ENCODE assay signal across 16 cellular contexts in the genomic region with DNA sequence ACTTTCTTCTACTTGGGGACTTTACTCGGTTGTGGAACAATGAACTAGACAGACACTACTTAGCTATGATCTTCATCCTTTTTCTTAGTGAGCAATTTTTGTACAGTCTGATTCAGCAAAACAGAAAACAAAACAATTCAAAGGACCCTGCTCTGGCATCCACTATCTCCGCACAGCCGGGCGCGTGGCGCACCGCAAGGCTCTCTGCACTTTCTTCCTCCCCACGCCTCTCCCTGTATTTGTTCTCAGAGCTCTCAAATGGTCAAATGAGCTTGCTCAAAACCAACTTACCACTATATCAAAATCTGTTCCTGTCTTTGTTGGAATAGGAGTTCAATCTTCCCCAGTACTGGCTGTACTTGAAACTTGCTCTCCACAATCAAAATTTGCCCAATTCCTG. TPM values are rescaled to one million over a fixed set of nuclear protein-coding genes. Genes with fewer than 3 reads are reported as not detected.
A peak's percentile ranks its signal among the peaks of the same experiment; 100 is the strongest.
DNase-seq lines count a peak whose midpoint lies in the region; ATAC-seq and TF ChIP-seq lines count a peak whose summit lies in the region.
"Had no signal": no experiment of that assay in that cellular context is flagged by ENCODE, and none has a peak within 500 bp of the region (broad histone marks: within the 10 kb centered on the region; RNA-seq: fewer than 3 reads in every experiment).

No MANE protein-coding gene starts in this region.

- DNase-seq in A673 (ENCODE audit: low spot score) (no peak), Caco-2 (no peak), right lobe of liver (no peak), immature natural killer cell (no peak), NCI-H2081 treated with DMSO at 0.1 percent for 48 hours (lab: John Stamatoyannopoulos, UW) (no peak)
- no peak for DNase-seq in activated CD4-positive, alpha-beta memory T cell treated with anti-CD3 and anti-CD28 coated beads, Interleukin-2, amount 10 ng/mL, durations not matched to agents 7 days and 5 days
- DNase-seq: amygdala; NCI-H2171 treated with DMSO at 0.1 percent for 48 hours; NK-92 treated with Interleukin-12 subunit alpha and Interleukin-12 subunit beta, amount 100 ng/mL, for 24 hours; SJCRH30; small intestine; stomach had no signal

- H3K36me3 Mint-ChIP-seq in Caco-2 (ENCODE audit: insufficient read depth, unreplicated experiment): peaks cover 100% of the 10 kb centered on the region
- H3K36me3 Mint-ChIP-seq in activated CD4-positive, alpha-beta memory T cell treated with anti-CD3 and anti-CD28 coated beads, Interleukin-2, amount 10 ng/mL, durations not matched to agents 7 days and 5 days (ENCODE audit: low read depth): peaks cover 75% of the 10 kb centered on the region
- peaks cover 25 to 39% (median 29%) of the 10 kb centered on the region in 3 donors for H3K36me3 Mint-ChIP-seq in immature natural killer cell

- BruUV-seq in A673 (replicated peaks; lab: Mats Ljungman, UMichigan) (no TSS peak), Caco-2 (replicated peaks; lab: Mats Ljungman, UMichigan) (no TSS peak)

- ATAC-seq in right lobe of liver (peak in 3 of 4 donors; percentile 7 to 18 (median 14)), HG02938 (IDR thresholded peaks at IDR 0.05; ENCODE audit: unreplicated experiment) (no peak)

- H3K4me3 ChIP-seq in A673 (ENCODE audit: low read depth, low read length, poor library complexity, severe bottlenecking) (no peak overlapping the region), Caco-2 (ENCODE audit: low read depth, low read length) (no peak overlapping the region), right lobe of liver (no peak overlapping the region)
- H3K4me3 ChIP-seq: coronary artery, ovary, SJCRH30, stomach had no signal

- intact Hi-C loops in A673 (cut with micrococcal nuclease; ENCODE audit: unreplicated experiment): no loop called here
- intact Hi-C loops in Caco-2 (cut with micrococcal nuclease; ENCODE audit: unreplicated experiment): no loop called here
- intact Hi-C loops in right lobe of liver (cut with DNase I): no loop called here

- H3K27ac ChIP-seq in A673 (ENCODE audit: low read depth, low read length, poor library complexity, severe bottlenecking): peak overlapping the region; percentile 29
- peak overlapping the region in 1 of 3 donors; percentile 7 for H3K27ac ChIP-seq in right lobe of liver
- H3K27ac ChIP-seq: C4-2B, coronary artery, ovary, SJCRH30 had no signal

- no peak for TF ChIP-seq CTCF in A673 (conservative IDR thresholded peaks at IDR 0.05; ENCODE audit: low read depth, low read length)
- TF ChIP-seq CTCF in Caco-2 (IDR thresholded peaks at IDR 0.05; ENCODE audit: insufficient read depth in 1 of 2, low read depth in 1 of 2, low read length in 1 of 2, severe bottlenecking in 1 of 2, unreplicated experiment in 1 of 2): no peak
- TF ChIP-seq CTCF in right lobe of liver (IDR thresholded peaks at IDR 0.05): no peak

- H3K27ac Mint-ChIP-seq in Caco-2 (ENCODE audit: unreplicated experiment) (peak overlapping the region; percentile 6), immature natural killer cell (peak overlapping the region in 2 of 6 donors; percentile 52 to 67)
- H3K27ac Mint-ChIP-seq in activated CD4-positive, alpha-beta memory T cell treated with anti-CD3 and anti-CD28 coated beads, Interleukin-2, amount 10 ng/mL, durations not matched to agents 7 days and 5 days: peak overlapping the region; percentile 73

- H3K27me3 Mint-ChIP-seq in Caco-2 (ENCODE audit: insufficient read depth, unreplicated experiment): no peaks in the 10 kb centered on the region
- no peaks in the 10 kb centered on the region for H3K27me3 Mint-ChIP-seq in activated CD4-positive, alpha-beta memory T cell treated with anti-CD3 and anti-CD28 coated beads, Interleukin-2, amount 10 ng/mL, durations not matched to agents 7 days and 5 days
- peaks cover 0 to 3% (median 0%) of the 10 kb centered on the region in 3 donors for H3K27me3 Mint-ChIP-seq in immature natural killer cell (ENCODE audit: low read depth in 3 of 3)

- H3K4me3 Mint-ChIP-seq in Caco-2 (ENCODE audit: unreplicated experiment) (no peak overlapping the region), immature natural killer cell (no peak overlapping the region)
- H3K4me3 Mint-ChIP-seq in activated CD4-positive, alpha-beta memory T cell treated with anti-CD3 and anti-CD28 coated beads, Interleukin-2, amount 10 ng/mL, durations not matched to agents 7 days and 5 days: no peak overlapping the region

- TF ChIP-seq POLR2A in right lobe of liver (IDR thresholded peaks at IDR 0.05): no peak

- H3K9me3 Mint-ChIP-seq in Caco-2 (ENCODE audit: unreplicated experiment) (no peaks in the 10 kb centered on the region), immature natural killer cell (no peaks in the 10 kb centered on the region)
- no peaks in the 10 kb centered on the region for H3K9me3 Mint-ChIP-seq in activated CD4-positive, alpha-beta memory T cell treated with anti-CD3 and anti-CD28 coated beads, Interleukin-2, amount 10 ng/mL, durations not matched to agents 7 days and 5 days

- CTCF ChIA-PET in A673 (lab: Charles Lee) (interaction anchor here (1.1 kb wide), 1 partner anchor 171 kb away, joined by 4 read pairs; no protein-coding TSS in a partner anchor), Caco-2 (lab: Charles Lee) (interaction anchor here (0.5 to 1.6 kb wide), 4 partner anchors 8 to 142 kb away, joined by 3 to 4 read pairs (median 4); a partner anchor contains a TSS)
- CTCF ChIA-PET in activated CD4-positive, alpha-beta memory T cell treated with anti-CD3 and anti-CD28 coated beads, Interleukin-2, amount 10 ng/mL, durations not matched to agents 7 days and 5 days (lab: Charles Lee): interaction anchor here (0.8 to 3.3 kb wide), 5 partner anchors 9 to 172 kb away, joined by 3 to 15 read pairs (median 4); no protein-coding TSS in a partner anchor

- H3K36me3 ChIP-seq in A673 (ENCODE audit: insufficient read depth, low read length, poor library complexity, severe bottlenecking) (peaks cover 95% of the 10 kb centered on the region), Caco-2 (ENCODE audit: control insufficient read depth, insufficient read depth, low read length) (peaks cover 6% of the 10 kb centered on the region), right lobe of liver (peaks cover 0 to 68% (median 39%) of the 10 kb centered on the region in 4 donors)
- H3K36me3 ChIP-seq: ovary had no signal

- H3K4me1 Mint-ChIP-seq in Caco-2 (ENCODE audit: low read depth, unreplicated experiment): peaks cover 42% of the 10 kb centered on the region
- H3K4me1 Mint-ChIP-seq in activated CD4-positive, alpha-beta memory T cell treated with anti-CD3 and anti-CD28 coated beads, Interleukin-2, amount 10 ng/mL, durations not matched to agents 7 days and 5 days: peaks cover 58% of the 10 kb centered on the region
- H3K4me1 Mint-ChIP-seq in immature natural killer cell: peaks cover 10 to 42% of the 10 kb centered on the region in 2 donors

- H3K27me3 ChIP-seq in A673 (replicated peaks; ENCODE audit: insufficient read depth, low read depth, low read length, poor library complexity): no peaks in the 10 kb centered on the region
- H3K27me3 ChIP-seq in Caco-2 (replicated peaks; ENCODE audit: control insufficient read depth, insufficient read depth, low read length): no peaks in the 10 kb centered on the region
- H3K27me3 ChIP-seq in right lobe of liver: no peaks in the 10 kb centered on the region
- H3K27me3 ChIP-seq: ovary, SJCRH30, stomach had no signal

- no peaks in the 10 kb centered on the region for H3K9me3 ChIP-seq in A673 (ENCODE audit: low read depth, low read length, poor library complexity, severe bottlenecking)
- H3K9me3 ChIP-seq in Caco-2: no peaks in the 10 kb centered on the region
- H3K9me3 ChIP-seq in right lobe of liver: no peaks in the 10 kb centered on the region
- H3K9me3 ChIP-seq: ovary, SJCRH30, stomach had no signal

- H3K4me1 ChIP-seq in A673 (ENCODE audit: insufficient read depth, low read length, poor library complexity, severe bottlenecking) (peaks cover 16% of the 10 kb centered on the region), Caco-2 (peaks cover 51% of the 10 kb centered on the region), right lobe of liver (peaks cover 0 to 28% (median 14%) of the 10 kb centered on the region in 4 donors)

- POLR2A ChIA-PET in A673 (lab: Charles Lee; ENCODE audit: low non-redundant PET) (no interaction called here), Caco-2 (lab: Charles Lee) (interaction anchor here (0.9 to 1.5 kb wide), 2 partner anchors 8 to 26 kb away, joined by 3 to 15 read pairs; a partner anchor contains a TSS)
- POLR2A ChIA-PET in activated CD4-positive, alpha-beta memory T cell treated with anti-CD3 and anti-CD28 coated beads, Interleukin-2, amount 10 ng/mL, durations not matched to agents 7 days and 5 days (lab: Charles Lee): interaction anchor here (0.6 to 2.1 kb wide), 9 partner anchors 9 to 275 kb away, joined by 3 to 6 read pairs (median 4); a partner anchor contains a TSS

- WGBS in right lobe of liver (ENCODE audit: insufficient coverage, low coverage, low lambda C conversion rate, missing lambda C conversion rate): 74% methylated on average over 8 of the region's 8 CpGs

RNA-seq across cellular contexts. Expression of a gene that starts 7.4 kb away (rescaled TPM):
- total RNA-seq in A673 (2021) (1,804 and 1,817 TPM in 2 replicates), Caco-2 (2022) (2,004 and 2,035 TPM in 2 replicates), right lobe of liver (100 to 1,000 TPM; 442 to 450 (median 449) TPM)
- total RNA-seq in activated CD4-positive, alpha-beta memory T cell treated with anti-CD3 and anti-CD28 coated beads, Interleukin-2, amount 10 ng/mL, durations not matched to agents 7 days and 5 days: 100 to 1,000 TPM; 991 to 999 TPM
- polyA plus RNA-seq in immature natural killer cell: 100 to 1,000 TPM; 628 to 849 (median 821) TPM

RNA-seq across cellular contexts. Expression of a gene that starts 19.6 kb away (rescaled TPM):
- 71.7 and 73.0 TPM in 2 replicates for total RNA-seq in A673 (2021)
- 312 and 324 TPM in 2 replicates for total RNA-seq in Caco-2 (2022)
- total RNA-seq in activated CD4-positive, alpha-beta memory T cell treated with anti-CD3 and anti-CD28 coated beads, Interleukin-2, amount 10 ng/mL, durations not matched to agents 7 days and 5 days: 100 to 1,000 TPM; 323 to 360 TPM
- total RNA-seq in right lobe of liver: 100 to 1,000 TPM in 4 of 6 experiments, 10 to 100 TPM in 2; 91.0 to 180 (median 113) TPM
- polyA plus RNA-seq in immature natural killer cell: 100 to 1,000 TPM in 1 of 3 donors, 10 to 100 TPM in 2; 45.0 to 217 (median 57.2) TPM

RNA-seq across cellular contexts. Expression of a gene that starts 25.1 kb away (rescaled TPM):
- total RNA-seq in A673 (2021) (27.3 and 27.6 TPM in 2 replicates), Caco-2 (2022) (27.2 and 30.2 TPM in 2 replicates), right lobe of liver (10 to 100 TPM; 12.3 to 34.2 (median 21.1) TPM)
- 10 to 100 TPM; 23.7 to 25.2 TPM for total RNA-seq in activated CD4-positive, alpha-beta memory T cell treated with anti-CD3 and anti-CD28 coated beads, Interleukin-2, amount 10 ng/mL, durations not matched to agents 7 days and 5 days
- 10 to 100 TPM in 2 of 3 donors, 1 to 10 TPM in 1; 7.3 to 16.2 (median 12.5) TPM for polyA plus RNA-seq in immature natural killer cell

RNA-seq across cellular contexts. Expression of a gene that starts 35.4 kb away (rescaled TPM):
- total RNA-seq in A673 (2021): 241 and 243 TPM in 2 replicates
- 134 and 135 TPM in 2 replicates for total RNA-seq in Caco-2 (2022)
- 100 to 1,000 TPM; 226 TPM for total RNA-seq in activated CD4-positive, alpha-beta memory T cell treated with anti-CD3 and anti-CD28 coated beads, Interleukin-2, amount 10 ng/mL, durations not matched to agents 7 days and 5 days
- total RNA-seq in right lobe of liver: 10 to 100 TPM; 20.0 to 38.0 (median 31.8) TPM
- polyA plus RNA-seq in immature natural killer cell: 10 to 100 TPM in 2 of 3 donors, 1 to 10 TPM in 1; 9.7 to 48.4 (median 22.4) TPM

RNA-seq across cellular contexts. Expression of a gene that starts 46.3 kb away (rescaled TPM):
- 21.3 and 30.4 TPM in 2 replicates for total RNA-seq in A673 (2021)
- 61.2 and 68.7 TPM in 2 replicates for total RNA-seq in Caco-2 (2022)
- 100 to 1,000 TPM; 121 to 122 TPM for total RNA-seq in activated CD4-positive, alpha-beta memory T cell treated with anti-CD3 and anti-CD28 coated beads, Interleukin-2, amount 10 ng/mL, durations not matched to agents 7 days and 5 days
- 10 to 100 TPM; 19.1 to 36.4 (median 22.7) TPM for total RNA-seq in right lobe of liver
- polyA plus RNA-seq in immature natural killer cell: 10 to 100 TPM; 15.9 to 25.8 (median 17.9) TPM
